3 cellular contexts compared by ENCODE assay signal in genomic region chr5:112569596-112569995, GRCh38.
TF ChIP-seq lines count a peak whose summit lies in the region.

No MANE protein-coding gene starts in this region.

TF ChIP-seq in HepG2, 621 proteins besides CTCF, POLR2A, EP300 and RAD21:
- TF ChIP-seq CBFB (CRISPR knock-in tag; IDR thresholded peaks at IDR 0.05): no peak
- TF ChIP-seq ZNF3 (CRISPR knock-in tag; IDR thresholded peaks at IDR 0.05): no peak
- no peak for TF ChIP-seq ZBTB40 (IDR thresholded peaks at IDR 0.05)
- TF ChIP-seq ZBTB40 (CRISPR knock-in tag; IDR thresholded peaks at IDR 0.05): 0 out of 2 replicates have a peak, but pooled peaks have one; percentile 21
- no peak for TF ChIP-seq MBD4 (IDR thresholded peaks at IDR 0.05; ENCODE audit: borderline replicate concordance, low read length)
- TF ChIP-seq ZFP41 (CRISPR knock-in tag; IDR thresholded peaks at IDR 0.05; ENCODE audit: borderline replicate concordance): no peak
- TF ChIP-seq ZSCAN20 (CRISPR knock-in tag; IDR thresholded peaks at IDR 0.05; ENCODE audit: borderline replicate concordance): no peak
- TF ChIP-seq NFIB (CRISPR knock-in tag; IDR thresholded peaks at IDR 0.05; ENCODE audit: borderline replicate concordance): no peak

TF ChIP-seq in GM12878, 131 proteins besides CTCF, POLR2A, EP300 and RAD21:
- TF ChIP-seq ZBTB40 (IDR thresholded peaks at IDR 0.05; ENCODE audit: borderline replicate concordance) (peak; percentile 62), NR2C2 (IDR thresholded peaks at IDR 0.05; ENCODE audit: borderline replicate concordance, control insufficient read depth, insufficient read length, low read depth) (no peak), SMAD1 (IDR thresholded peaks at IDR 0.05; ENCODE audit: low read depth, partially characterized antibody) (no peak)

TF ChIP-seq in K562, 482 proteins besides CTCF, POLR2A, EP300 and RAD21:
- TF ChIP-seq RCOR1 (IDR thresholded peaks at IDR 0.05; ENCODE audit: borderline replicate concordance in 1 of 2, low read depth in 2 of 2, low read length in 2 of 2): no peak
- no peak for TF ChIP-seq ZNF778 (CRISPR knock-in tag; IDR thresholded peaks at IDR 0.05)
- no peak for TF ChIP-seq ZNF57 (CRISPR knock-in tag; IDR thresholded peaks at IDR 0.05)
- TF ChIP-seq TARDBP (IDR thresholded peaks at IDR 0.05): no peak
- TF ChIP-seq ZBTB40 (IDR thresholded peaks at IDR 0.05): peak; percentile 89
- peak; percentile 75 for TF ChIP-seq ZBTB40 (CRISPR knock-in tag; IDR thresholded peaks at IDR 0.05)
- TF ChIP-seq BACH1 (tag; IDR thresholded peaks at IDR 0.05): no peak
